26 cellular contexts compared by ENCODE assay signal in genomic region chrX:102963955-102964354, GRCh38. TPM values are rescaled to one million over a fixed set of nuclear protein-coding genes. Genes with fewer than 3 reads are reported as not detected.
DNase-seq lines count a peak whose midpoint lies in the region; ATAC-seq, FAIRE-seq and TF ChIP-seq lines count a peak whose summit lies in the region.
"Had no signal": no experiment of that assay in that cellular context is flagged by ENCODE, and none has a peak within 500 bp of the region (broad histone marks: within the 10 kb centered on the region; RNA-seq: fewer than 3 reads in every experiment).

No MANE protein-coding gene starts in this region.

- FAIRE-seq in A549 (lab: Jason Lieb, UNC), result peak; percentile 43
- FAIRE-seq in astrocyte (lab: Jason Lieb, UNC), result peak; percentile 29
- no peak for FAIRE-seq in pancreas (lab: Jason Lieb, UNC)
- FAIRE-seq: GM12878, GM12892, GM18507 had no signal

- no peaks in the 10 kb centered on the region for H3K27me3 ChIP-seq in astrocyte (ENCODE audit: insufficient read depth, low read length)
- H3K27me3 ChIP-seq in pancreas, result no peaks in the 10 kb centered on the region
- H3K27me3 ChIP-seq: BE2C, BLaER1 had no signal

- POLR2A ChIA-PET in A549 (lab: Yijun Ruan, JAX), result no interaction called here

- no peaks in the 10 kb centered on the region for H3K79me2 ChIP-seq in astrocyte (ENCODE audit: insufficient read depth, low read length)

- H2AFZ ChIP-seq in astrocyte (ENCODE audit: low read depth, low read length), result no peak overlapping the region

- no peak for DNase-seq in A549 (ENCODE audit: low read depth in 1 of 2, low spot score in 1 of 2)
- DNase-seq in astrocyte (ENCODE audit: low read depth), result no peak
- no peak for DNase-seq in pancreas
- DNase-seq in NCI-H446 (lab: John Stamatoyannopoulos, UW), result no peak
- no peak for DNase-seq in effector CD4-positive, alpha-beta T cell
- DNase-seq: ACHN; BE2C; C1 segment of cervical spinal cord; CD4-positive, alpha-beta memory T cell; CD4-positive, CD25-positive, alpha-beta regulatory T cell; CD8-positive, alpha-beta memory T cell; DMS 273 treated with DMSO at 0.1 percent for 48 hours; DMS153; DMS53; DMS79; DND-41; EL; GDM1 had no signal

- H3K4me2 ChIP-seq in A549, result no peak overlapping the region
- no peak overlapping the region for H3K4me2 ChIP-seq in astrocyte (ENCODE audit: low read length)
- H3K4me2 ChIP-seq: BLaER1 had no signal

- no peaks in the 10 kb centered on the region for H3K4me1 Mint-ChIP-seq in astrocyte (ENCODE audit: low read depth, unreplicated experiment)
- H3K4me1 Mint-ChIP-seq: CD4-positive, alpha-beta memory T cell; CD4-positive, CD25-positive, alpha-beta regulatory T cell; CD8-positive, alpha-beta memory T cell had no signal

- ATAC-seq in A549 (no peak), pancreas (peak; percentile 49 to 69 (median 51))
- ATAC-seq: GM12878 had no signal

- no peak overlapping the region for H3K4me3 Mint-ChIP-seq in astrocyte (ENCODE audit: unreplicated experiment)
- H3K4me3 Mint-ChIP-seq: CD14-positive monocyte; CD4-positive, alpha-beta memory T cell; CD4-positive, CD25-positive, alpha-beta regulatory T cell; CD8-positive, alpha-beta memory T cell had no signal

- H3K27ac Mint-ChIP-seq in astrocyte (ENCODE audit: unreplicated experiment), result no peak overlapping the region
- H3K27ac Mint-ChIP-seq: CD4-positive, alpha-beta memory T cell; CD4-positive, CD25-positive, alpha-beta regulatory T cell; CD8-positive, alpha-beta memory T cell had no signal

- TF ChIP-seq CTCF in A549 (IDR thresholded peaks at IDR 0.05) (no peak), astrocyte (IDR thresholded peaks at IDR 0.05; ENCODE audit: insufficient read depth, low read depth, low read length) (no peak), pancreas (IDR thresholded peaks at IDR 0.05) (no peak)

- H3K9me3 ChIP-seq in A549 (no peaks in the 10 kb centered on the region), astrocyte (ENCODE audit: insufficient read depth, low read depth, low read length) (no peaks in the 10 kb centered on the region), pancreas (no peaks in the 10 kb centered on the region)
- H3K9me3 ChIP-seq: BE2C had no signal

- no peak for TF ChIP-seq RAD21 in A549 (conservative IDR thresholded peaks at IDR 0.05 in 1 of 2, IDR thresholded peaks at IDR 0.05 in 1 of 2)

- CTCF ChIA-PET in A549 (lab: Yijun Ruan, JAX), result interaction anchor here (1.6 to 6.1 kb wide), 2 partner anchors 12 to 14 kb away, joined by 3 to 46 read pairs; no protein-coding TSS in a partner anchor

- intact Hi-C loops in pancreas (cut with DNase I), result no loop called here

- H3K36me3 Mint-ChIP-seq in astrocyte (ENCODE audit: low read depth, unreplicated experiment), result no peaks in the 10 kb centered on the region
- H3K36me3 Mint-ChIP-seq: CD14-positive monocyte; CD4-positive, CD25-positive, alpha-beta regulatory T cell had no signal

- whole genome bisulfite sequencing in A549 (ENCODE audit: missing lambda C conversion rate), result 33% methylated on average over 1 of the region's 1 CpG
- 40 to 43% methylated on average over 1 of the region's 1 CpG for WGBS in pancreas, 2 donors

- TF ChIP-seq EP300 in A549 (IDR thresholded peaks at IDR 0.05), result no peak

- H3K4me1 ChIP-seq in A549, result no peaks in the 10 kb centered on the region
- H3K4me1 ChIP-seq in astrocyte (ENCODE audit: insufficient read depth, low read length), result peaks cover 11% of the 10 kb centered on the region
- H3K4me1 ChIP-seq in pancreas, result peaks cover 3 to 9% (median 4%) of the 10 kb centered on the region in 3 donors
- H3K4me1 ChIP-seq: BE2C had no signal

- H3K4me3 ChIP-seq in A549 (no peak overlapping the region), astrocyte (ENCODE audit: insufficient read depth, low read depth, low read length) (no peak overlapping the region), pancreas (no peak overlapping the region)
- H3K4me3 ChIP-seq: BLaER1, GM12878 had no signal

- TF ChIP-seq POLR2A in A549 (IDR thresholded peaks at IDR 0.05; ENCODE audit: low read length), result no peak

- no peak overlapping the region for H3K9ac ChIP-seq in astrocyte (ENCODE audit: low read length)
- H3K9ac ChIP-seq: BLaER1 had no signal

- H3K27ac ChIP-seq in A549 (no peak overlapping the region), astrocyte (ENCODE audit: low read depth, low read length) (no peak overlapping the region), pancreas (no peak overlapping the region)
- H3K27ac ChIP-seq: 22Rv1, BLaER1 had no signal

- no peaks in the 10 kb centered on the region for H4K20me1 ChIP-seq in astrocyte (ENCODE audit: insufficient read depth, low read length)
- H4K20me1 ChIP-seq: BLaER1 had no signal

- peaks cover 6% of the 10 kb centered on the region for H3K9me3 Mint-ChIP-seq in astrocyte (ENCODE audit: unreplicated experiment)

- H3K27me3 Mint-ChIP-seq in astrocyte (ENCODE audit: low read depth, unreplicated experiment), result no peaks in the 10 kb centered on the region
- H3K27me3 Mint-ChIP-seq: CD4-positive, alpha-beta memory T cell; CD4-positive, CD25-positive, alpha-beta regulatory T cell had no signal

- H3K36me3 ChIP-seq in astrocyte (ENCODE audit: insufficient read depth, low read length) (no peaks in the 10 kb centered on the region), pancreas (no peaks in the 10 kb centered on the region)
- H3K36me3 ChIP-seq: BE2C, BLaER1 had no signal

TF ChIP-seq in A549, 52 proteins besides CTCF, POLR2A, EP300 and RAD21:
- no peak for TF ChIP-seq FOSB (CRISPR knock-in tag; IDR thresholded peaks at IDR 0.05)
- TF ChIP-seq CBX2 (IDR thresholded peaks at IDR 0.05; ENCODE audit: borderline replicate concordance, low read depth), result no peak
- no peak for TF ChIP-seq POLR2AphosphoS2 (conservative IDR thresholded peaks at IDR 0.05; ENCODE audit: low read length)
- no peak for TF ChIP-seq ZFP36 (IDR thresholded peaks at IDR 0.05; ENCODE audit: borderline replicate concordance, partially characterized antibody)
- no peak for TF ChIP-seq ZNF302 (CRISPR knock-in tag; IDR thresholded peaks at IDR 0.05)
- no peak for TF ChIP-seq TFCP2L1 (CRISPR knock-in tag; IDR thresholded peaks at IDR 0.05)
- no peak for TF ChIP-seq HOXB13 (CRISPR knock-in tag; IDR thresholded peaks at IDR 0.05; ENCODE audit: low read depth)
- no peak for TF ChIP-seq PBX3 (IDR thresholded peaks at IDR 0.05)
- no peak for TF ChIP-seq GATA3 (IDR thresholded peaks at IDR 0.05; ENCODE audit: borderline replicate concordance)
- TF ChIP-seq PHF8 (IDR thresholded peaks at IDR 0.05; ENCODE audit: borderline replicate concordance, low read depth), result no peak
- TF ChIP-seq JUNB (IDR thresholded peaks at IDR 0.05), result no peak
- TF ChIP-seq HES2 (IDR thresholded peaks at IDR 0.05), result no peak
- no peak for TF ChIP-seq RNF2 (IDR thresholded peaks at IDR 0.05; ENCODE audit: borderline replicate concordance, low read depth)
- no peak for TF ChIP-seq CBX8 (IDR thresholded peaks at IDR 0.05)
- TF ChIP-seq MAFK (IDR thresholded peaks at IDR 0.05; ENCODE audit: partially characterized antibody), result no peak
- TF ChIP-seq KDM1A (IDR thresholded peaks at IDR 0.05; ENCODE audit: low read depth), result no peak

RNA-seq across cellular contexts. Expression of gene RAB40AL, which starts 26.9 kb away (rescaled TPM):
- 0.48 and 1.1 TPM in 2 replicates for polyA plus RNA-seq in A549 (2011; rRNA removed)
- 0.16 and 0.21 TPM in 2 replicates for polyA plus RNA-seq in A549 (2012; cell fraction: cytosol; rRNA removed)
- 4.9 and 5.5 TPM in 2 replicates for polyA plus RNA-seq in A549 (2012; cell fraction: nucleus; rRNA removed)
- 0.09 TPM in 2 of 3 replicates, not detected in the other for polyA plus RNA-seq in A549 (2017; fragmentation: RNase III; extraction: RNeasy Plus Mini Kit Qiagen cat#74134 plus additional on column Dnase treatment)
- 8.2 and 9.6 TPM in 2 replicates for polyA minus RNA-seq in A549 (2011; rRNA and poly(A)+ RNA removed)
- 0.25 TPM in 1 of 2 replicates, not detected in the other for total RNA-seq in astrocyte
- under 1 TPM in 5 of 6 donors, not detected in 1; 0.40 to 0.98 (median 0.65) TPM for total RNA-seq in pancreas
- under 1 TPM; 0.21 to 0.68 TPM for polyA plus RNA-seq in pancreas
- total RNA-seq: A172; CD4-positive, CD25-positive, alpha-beta regulatory T cell; G401 had no signal
- polyA plus RNA-seq: CD14-positive monocyte; CD4-positive, alpha-beta memory T cell; CD4-positive, CD25-positive, alpha-beta regulatory T cell; CD8-positive, alpha-beta memory T cell had no signal

Comparison
In these comparisons a context has a peak if more than half of its experiments do, and no peak if none do; other contexts are left out.
1. ATAC-seq: peak in pancreas (4 of 4); none in A549 (0 of 2).